Comparison of ENCODE assay signal across 16 cellular contexts in the genomic region with DNA sequence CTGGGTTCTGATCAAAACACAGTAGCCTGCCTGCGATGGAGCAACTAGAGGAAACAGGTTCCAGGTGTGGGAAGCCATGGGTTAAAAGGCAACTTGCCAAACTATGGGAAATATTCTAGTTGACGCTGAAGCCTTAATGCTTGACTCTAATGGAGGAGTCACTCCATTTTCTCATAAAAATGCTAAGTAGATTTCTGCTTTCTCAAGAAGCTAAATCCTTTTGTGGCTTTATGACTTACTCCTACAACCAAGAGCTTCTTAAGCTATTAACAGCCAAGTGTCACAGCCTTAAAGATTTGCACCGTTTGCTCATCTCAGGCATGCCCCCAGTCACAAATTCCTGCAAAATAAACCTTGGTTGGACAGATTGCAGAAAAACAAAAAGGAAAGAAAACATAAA. TPM values are rescaled to one million over a fixed set of nuclear protein-coding genes. Genes with fewer than 3 reads are reported as not detected.
A peak's percentile ranks its signal among the peaks of the same experiment; 100 is the strongest.
DNase-seq lines count a peak whose midpoint lies in the region; ATAC-seq and TF ChIP-seq lines count a peak whose summit lies in the region.
"Had no signal": no experiment of that assay in that cellular context is flagged by ENCODE, and none has a peak within 500 bp of the region (broad histone marks: within the 10 kb centered on the region; RNA-seq: fewer than 3 reads in every experiment).

No MANE protein-coding gene starts in this region.

- H4K20me1 ChIP-seq in Loucy (ENCODE audit: insufficient read depth, low read length, poor library complexity, severe bottlenecking), result no peaks in the 10 kb centered on the region

- ATAC-seq in activated naive CD8-positive, alpha-beta T cell treated with anti-CD3 and anti-CD28 coated beads, Interleukin-2, amount 10 ng/mL, durations not matched to agents 7 days and 5 days (ENCODE audit: low read depth), result no peak
- ATAC-seq in stimulated activated effector memory CD8-positive, alpha-beta T cell treated with anti-CD3 and anti-CD28 coated beads, Interleukin-12 subunit alpha, Interleukin-12 subunit beta, amount 100 ng/mL, for 72 hours, result no peak
- ATAC-seq in HG03571 (IDR thresholded peaks at IDR 0.05; ENCODE audit: unreplicated experiment), result no peak
- ATAC-seq: left lobe of liver, right lobe of liver had no signal

- H3K4me2 ChIP-seq in Loucy (ENCODE audit: low read depth, low read length, poor library complexity, severe bottlenecking), result peak overlapping the region; percentile 13

- H3K9me3 Mint-ChIP-seq in activated naive CD4-positive, alpha-beta T cell treated with anti-CD3 and anti-CD28 coated beads, Interleukin-2, amount 10 ng/mL, durations not matched to agents 7 days and 5 days, result peaks cover 3% of the 10 kb centered on the region
- no peaks in the 10 kb centered on the region for H3K9me3 Mint-ChIP-seq in activated naive CD8-positive, alpha-beta T cell treated with anti-CD3 and anti-CD28 coated beads, Interleukin-2, amount 10 ng/mL, durations not matched to agents 7 days and 5 days
- no peaks in the 10 kb centered on the region for H3K9me3 Mint-ChIP-seq in stimulated activated effector memory CD8-positive, alpha-beta T cell treated with anti-CD3 and anti-CD28 coated beads, Interleukin-12 subunit alpha, Interleukin-12 subunit beta, amount 100 ng/mL, for 72 hours

- H3K79me2 ChIP-seq in Loucy (ENCODE audit: insufficient read depth, low read length), result peaks cover 96% of the 10 kb centered on the region

- POLR2A ChIA-PET in activated naive CD8-positive, alpha-beta T cell treated with anti-CD3 and anti-CD28 coated beads, Interleukin-2, amount 10 ng/mL, durations not matched to agents 7 days and 5 days (lab: Charles Lee), result interaction anchor here (1.0 to 1.2 kb wide), 2 partner anchors 20 to 25 kb away, joined by 3 read pairs; no protein-coding TSS in a partner anchor

- H3K4me1 Mint-ChIP-seq in activated naive CD4-positive, alpha-beta T cell treated with anti-CD3 and anti-CD28 coated beads, Interleukin-2, amount 10 ng/mL, durations not matched to agents 7 days and 5 days, result peaks cover 83% of the 10 kb centered on the region
- peaks cover 68% of the 10 kb centered on the region for H3K4me1 Mint-ChIP-seq in activated naive CD8-positive, alpha-beta T cell treated with anti-CD3 and anti-CD28 coated beads, Interleukin-2, amount 10 ng/mL, durations not matched to agents 7 days and 5 days
- H3K4me1 Mint-ChIP-seq in stimulated activated effector memory CD8-positive, alpha-beta T cell treated with anti-CD3 and anti-CD28 coated beads, Interleukin-12 subunit alpha, Interleukin-12 subunit beta, amount 100 ng/mL, for 72 hours, result peaks cover 90% of the 10 kb centered on the region

- no peaks in the 10 kb centered on the region for H3K9me3 ChIP-seq in Loucy (ENCODE audit: insufficient read depth, low read depth, low read length)
- H3K9me3 ChIP-seq: right lobe of liver, testis had no signal

- no peak overlapping the region for H3K4me3 ChIP-seq in Loucy (ENCODE audit: low read length, poor library complexity, severe bottlenecking)
- H3K4me3 ChIP-seq: coronary artery, right lobe of liver, testis had no signal

- H3F3A ChIP-seq in Loucy (ENCODE audit: low read depth), result no peaks in the 10 kb centered on the region

- CTCF ChIA-PET in activated naive CD4-positive, alpha-beta T cell treated with anti-CD3 and anti-CD28 coated beads, Interleukin-2, amount 10 ng/mL, durations not matched to agents 7 days and 5 days (lab: Charles Lee), result no interaction called here

- DNase-seq in activated naive CD4-positive, alpha-beta T cell treated with anti-CD3 and anti-CD28 coated beads, Interleukin-2, amount 10 ng/mL, durations not matched to agents 7 days and 5 days, result no peak
- DNase-seq in activated naive CD4-positive, alpha-beta T cell (lab: John Stamatoyannopoulos, UW), result no peak
- DNase-seq in activated naive CD8-positive, alpha-beta T cell treated with anti-CD3 and anti-CD28 coated beads, Interleukin-2, amount 10 ng/mL, durations not matched to agents 7 days and 5 days, result no peak
- DNase-seq in stimulated activated effector memory CD8-positive, alpha-beta T cell treated with anti-CD3 and anti-CD28 coated beads, Interleukin-12 subunit alpha, Interleukin-12 subunit beta, amount 100 ng/mL, for 72 hours (ENCODE audit: low spot score in 2 of 2), result no peak
- no peak for DNase-seq in cortex of kidney (lab: John Stamatoyannopoulos, UW)
- DNase-seq in AG20443 (ENCODE audit: low spot score), result no peak
- DNase-seq: NCI-H2029 treated with DMSO at 0.1 percent for 48 hours; NCI-H524 treated with DMSO at 0.1 percent for 48 hours; right lobe of liver; SHP77; stimulated activated CD4-positive, alpha-beta T cell treated with anti-CD3 and anti-CD28 coated beads, Interleukin-2, amount 100 ng/mL, for 24 hours; testis had no signal

- no peaks in the 10 kb centered on the region; the same call in 1 of the 2 replicates for H3K36me3 ChIP-seq in Loucy (ENCODE audit: insufficient read depth, low read length)
- H3K36me3 ChIP-seq: right lobe of liver had no signal

- no peaks in the 10 kb centered on the region for H3K27me3 Mint-ChIP-seq in activated naive CD4-positive, alpha-beta T cell treated with anti-CD3 and anti-CD28 coated beads, Interleukin-2, amount 10 ng/mL, durations not matched to agents 7 days and 5 days
- H3K27me3 Mint-ChIP-seq in activated naive CD8-positive, alpha-beta T cell treated with anti-CD3 and anti-CD28 coated beads, Interleukin-2, amount 10 ng/mL, durations not matched to agents 7 days and 5 days, result no peaks in the 10 kb centered on the region

- H3K27me3 ChIP-seq in Loucy (ENCODE audit: insufficient read depth, low read length, poor library complexity, severe bottlenecking), result no peaks in the 10 kb centered on the region
- H3K27me3 ChIP-seq: right lobe of liver, testis had no signal

- H2AFZ ChIP-seq in Loucy (ENCODE audit: low read length), result no peak overlapping the region

- peak overlapping the region; percentile 33 for H3K27ac Mint-ChIP-seq in activated naive CD4-positive, alpha-beta T cell treated with anti-CD3 and anti-CD28 coated beads, Interleukin-2, amount 10 ng/mL, durations not matched to agents 7 days and 5 days
- peak overlapping the region; percentile 46 for H3K27ac Mint-ChIP-seq in activated naive CD8-positive, alpha-beta T cell treated with anti-CD3 and anti-CD28 coated beads, Interleukin-2, amount 10 ng/mL, durations not matched to agents 7 days and 5 days
- peak overlapping the region; percentile 94 for H3K27ac Mint-ChIP-seq in stimulated activated effector memory CD8-positive, alpha-beta T cell treated with anti-CD3 and anti-CD28 coated beads, Interleukin-12 subunit alpha, Interleukin-12 subunit beta, amount 100 ng/mL, for 72 hours

- H3K4me1 ChIP-seq in Loucy (ENCODE audit: insufficient read depth, low read length, poor library complexity, severe bottlenecking), result peaks cover 21% of the 10 kb centered on the region
- H3K4me1 ChIP-seq: testis had no signal

- peaks cover 54% of the 10 kb centered on the region for H3K36me3 Mint-ChIP-seq in activated naive CD4-positive, alpha-beta T cell treated with anti-CD3 and anti-CD28 coated beads, Interleukin-2, amount 10 ng/mL, durations not matched to agents 7 days and 5 days
- peaks cover 36% of the 10 kb centered on the region for H3K36me3 Mint-ChIP-seq in activated naive CD8-positive, alpha-beta T cell treated with anti-CD3 and anti-CD28 coated beads, Interleukin-2, amount 10 ng/mL, durations not matched to agents 7 days and 5 days
- H3K36me3 Mint-ChIP-seq in stimulated activated effector memory CD8-positive, alpha-beta T cell treated with anti-CD3 and anti-CD28 coated beads, Interleukin-12 subunit alpha, Interleukin-12 subunit beta, amount 100 ng/mL, for 72 hours, result peaks cover 61% of the 10 kb centered on the region

- TF ChIP-seq CTCF in Loucy (conservative IDR thresholded peaks at IDR 0.05; ENCODE audit: low read length), result no peak

- H3K9me2 ChIP-seq in Loucy (replicated peaks; ENCODE audit: low read depth, low read length), result no peaks in the 10 kb centered on the region

- no peak overlapping the region for H3K4me3 Mint-ChIP-seq in activated naive CD4-positive, alpha-beta T cell treated with anti-CD3 and anti-CD28 coated beads, Interleukin-2, amount 10 ng/mL, durations not matched to agents 7 days and 5 days
- H3K4me3 Mint-ChIP-seq in activated naive CD8-positive, alpha-beta T cell treated with anti-CD3 and anti-CD28 coated beads, Interleukin-2, amount 10 ng/mL, durations not matched to agents 7 days and 5 days, result peak overlapping the region; percentile 6
- peak overlapping the region; percentile 66 for H3K4me3 Mint-ChIP-seq in stimulated activated effector memory CD8-positive, alpha-beta T cell treated with anti-CD3 and anti-CD28 coated beads, Interleukin-12 subunit alpha, Interleukin-12 subunit beta, amount 100 ng/mL, for 72 hours

- no peak overlapping the region for H3K9ac ChIP-seq in Loucy (ENCODE audit: low read depth, low read length, poor library complexity, severe bottlenecking)

RNA-seq across cellular contexts. Expression of a gene that starts 25.2 kb away (rescaled TPM):
- 100 to 1,000 TPM; 240 to 243 TPM for total RNA-seq in activated naive CD8-positive, alpha-beta T cell treated with anti-CD3 and anti-CD28 coated beads, Interleukin-2, amount 10 ng/mL, durations not matched to agents 7 days and 5 days

Comparison
In these comparisons a context has a peak if more than half of its experiments do, and no peak if none do; other contexts are left out.
1. H3K27ac Mint-ChIP-seq: peak in every context shown above with its lines; median percentile 94 in stimulated activated effector memory CD8-positive, alpha-beta T cell treated with anti-CD3 and anti-CD28 coated beads, Interleukin-12 subunit alpha, Interleukin-12 subunit beta, amount 100 ng/mL, for 72 hours; 46 in activated naive CD8-positive, alpha-beta T cell treated with anti-CD3 and anti-CD28 coated beads, Interleukin-2, amount 10 ng/mL, durations not matched to agents 7 days and 5 days; 33 in activated naive CD4-positive, alpha-beta T cell treated with anti-CD3 and anti-CD28 coated beads, Interleukin-2, amount 10 ng/mL, durations not matched to agents 7 days and 5 days.